1 cellular context compared by ENCODE assay signal in genomic region chr7:104983620-104984539, GRCh38.
TF ChIP-seq lines count a peak whose summit lies in the region.

No MANE protein-coding gene starts in this region.

TF ChIP-seq in HepG2, 621 proteins besides CTCF, POLR2A, EP300 and RAD21 (continued from another document and continues in another):
- no peak for TF ChIP-seq SKIL (CRISPR knock-in tag; IDR thresholded peaks at IDR 0.05; ENCODE audit: borderline replicate concordance)
- peak; percentile 43; the same call in 1 of the 2 replicates for TF ChIP-seq CSRNP1 (CRISPR knock-in tag; IDR thresholded peaks at IDR 0.05)
- no peak for TF ChIP-seq SOX6 (IDR thresholded peaks at IDR 0.05)
- TF ChIP-seq SOX6 (CRISPR knock-in tag; IDR thresholded peaks at IDR 0.05), result peak; percentile 58
- TF ChIP-seq ZNF234 (CRISPR knock-in tag; conservative IDR thresholded peaks at IDR 0.05), result 0 out of 2 replicates have a peak, but pooled peaks have one; percentile 26
- no peak for TF ChIP-seq ATF7 (IDR thresholded peaks at IDR 0.05)
- peak; percentile 57; the same call in 1 of the 2 replicates for TF ChIP-seq ATF7 (CRISPR knock-in tag; IDR thresholded peaks at IDR 0.05)
- TF ChIP-seq ZNF740 (CRISPR knock-in tag; IDR thresholded peaks at IDR 0.05), result no peak
- TF ChIP-seq RBM22 (optimal IDR thresholded peaks at IDR 0.05; ENCODE audit: low read length), result peak; percentile 99
- TF ChIP-seq ZBTB44 (CRISPR knock-in tag; IDR thresholded peaks at IDR 0.05), result no peak
- peak; percentile 38; the same call in 1 of the 2 replicates for TF ChIP-seq FOXK1 (CRISPR knock-in tag; IDR thresholded peaks at IDR 0.05; ENCODE audit: borderline replicate concordance, low read depth)
- TF ChIP-seq CREM (IDR thresholded peaks at IDR 0.05), result peak; percentile 90
- no peak for TF ChIP-seq CREM (CRISPR knock-in tag; IDR thresholded peaks at IDR 0.05)
- TF ChIP-seq NFYC (CRISPR knock-in tag; IDR thresholded peaks at IDR 0.05), result no peak
- peak; percentile 19; the same call in 1 of the 2 replicates for TF ChIP-seq HES4 (CRISPR knock-in tag; IDR thresholded peaks at IDR 0.05; ENCODE audit: borderline replicate concordance)
- TF ChIP-seq ATF7-NPFF (CRISPR knock-in tag; IDR thresholded peaks at IDR 0.05; ENCODE audit: low read depth), result peak; percentile 84
- no peak; the same call in 1 of the 2 replicates for TF ChIP-seq ZFP41 (CRISPR knock-in tag; IDR thresholded peaks at IDR 0.05; ENCODE audit: borderline replicate concordance)
- TF ChIP-seq KDM4B (CRISPR knock-in tag; IDR thresholded peaks at IDR 0.05), result peak; percentile 42; the same call in 1 of the 2 replicates
- peak; percentile 93 for TF ChIP-seq ZNF543 (CRISPR knock-in tag; IDR thresholded peaks at IDR 0.05)
- peak; percentile 41; the same call in 1 of the 2 replicates for TF ChIP-seq CREB1 (IDR thresholded peaks at IDR 0.05)
- peak; percentile 94 for TF ChIP-seq CREB1 (CRISPR knock-in tag; IDR thresholded peaks at IDR 0.05)
- TF ChIP-seq ZNF879 (CRISPR knock-in tag; IDR thresholded peaks at IDR 0.05), result 0 out of 2 replicates have a peak, but pooled peaks have one; percentile 57
- TF ChIP-seq ZNF30 (CRISPR knock-in tag; IDR thresholded peaks at IDR 0.05), result no peak
- peak; percentile 94 for TF ChIP-seq THAP9 (CRISPR knock-in tag; IDR thresholded peaks at IDR 0.05; ENCODE audit: borderline replicate concordance)
- TF ChIP-seq NR2F1 (CRISPR knock-in tag; IDR thresholded peaks at IDR 0.05), result 0 out of 4 replicates have a peak, but pooled peaks of 1 of the 2 experiments have one; percentile 52
- 0 out of 2 replicates have a peak, but pooled peaks have one; percentile 16 for TF ChIP-seq SNAPC2 (CRISPR knock-in tag; IDR thresholded peaks at IDR 0.05)
- peak; percentile 15; the same call in 1 of the 2 replicates for TF ChIP-seq MED1 (CRISPR knock-in tag; IDR thresholded peaks at IDR 0.05)
- TF ChIP-seq SPEN (CRISPR knock-in tag; IDR thresholded peaks at IDR 0.05; ENCODE audit: low read depth), result peak; percentile 76; the same call in 1 of the 2 replicates
- TF ChIP-seq ZMYM3 (CRISPR knock-in tag; IDR thresholded peaks at IDR 0.05), result peak; percentile 15; the same call in 1 of the 2 replicates
- no peak for TF ChIP-seq ZNF10 (CRISPR knock-in tag; IDR thresholded peaks at IDR 0.05; ENCODE audit: borderline replicate concordance, low read depth)
- TF ChIP-seq ZNF350 (CRISPR knock-in tag; IDR thresholded peaks at IDR 0.05; ENCODE audit: borderline replicate concordance, low read depth), result peak; percentile 84
- peak; percentile 52; the same call in 1 of the 2 replicates for TF ChIP-seq POGK (CRISPR knock-in tag; conservative IDR thresholded peaks at IDR 0.05)
- peak; percentile 63; the same call in 1 of the 2 replicates for TF ChIP-seq ATF2 (CRISPR knock-in tag; IDR thresholded peaks at IDR 0.05)
- TF ChIP-seq IKZF5 (CRISPR knock-in tag; IDR thresholded peaks at IDR 0.05), result peak; percentile 50
- peak; percentile 89 for TF ChIP-seq POLR2AphosphoS5 (IDR thresholded peaks at IDR 0.05; ENCODE audit: low read depth, low read length)
- peak; percentile 13; the same call in 1 of the 2 replicates for TF ChIP-seq ZNF609 (CRISPR knock-in tag; IDR thresholded peaks at IDR 0.05; ENCODE audit: borderline replicate concordance)
- peak; percentile 78; the same call in 1 of the 2 replicates for TF ChIP-seq MYPOP (CRISPR knock-in tag; IDR thresholded peaks at IDR 0.05)
- TF ChIP-seq ERF (CRISPR knock-in tag; IDR thresholded peaks at IDR 0.05), result peak; percentile 69
- TF ChIP-seq ZSCAN29 (CRISPR knock-in tag; conservative IDR thresholded peaks at IDR 0.05), result peak; percentile 86
- peak; percentile 54; the same call in 1 of the 2 replicates for TF ChIP-seq GATA4 (IDR thresholded peaks at IDR 0.05; ENCODE audit: borderline replicate concordance, low read depth)
